In genomic region chr1:173302890-173303829, GRCh38 we compare ENCODE assay signal across 1 cellular context.
TF ChIP-seq lines count a peak whose summit lies in the region.

No MANE protein-coding gene starts in this region.

TF ChIP-seq in K562, 482 proteins besides CTCF, POLR2A, EP300 and RAD21 (continued from another document and continues in another):
- no peak for TF ChIP-seq UBTF (IDR thresholded peaks at IDR 0.05; ENCODE audit: borderline replicate concordance in 1 of 2, low read depth in 2 of 2, low read length in 2 of 2)
- TF ChIP-seq GABPA (tag; conservative IDR thresholded peaks at IDR 0.05; ENCODE audit: low read depth), result no peak
- TF ChIP-seq STAG1 (CRISPR knock-in tag; IDR thresholded peaks at IDR 0.05; ENCODE audit: borderline replicate concordance), result no peak
- no peak for TF ChIP-seq CHD7 (IDR thresholded peaks at IDR 0.05; ENCODE audit: low read depth, low read length)
- no peak for TF ChIP-seq XRCC4 (IDR thresholded peaks at IDR 0.05; ENCODE audit: extremely low read depth, insufficient read depth, insufficient read length)
- TF ChIP-seq SIN3A (IDR thresholded peaks at IDR 0.05; ENCODE audit: borderline replicate concordance in 2 of 2, control insufficient read depth in 1 of 2, low read depth in 2 of 2, low read length in 2 of 2), result no peak
- TF ChIP-seq SLC30A9 (CRISPR knock-in tag; IDR thresholded peaks at IDR 0.05), result no peak
- TF ChIP-seq ZNF707 (CRISPR knock-in tag; conservative IDR thresholded peaks at IDR 0.05), result no peak
- no peak for TF ChIP-seq ZBED1 (IDR thresholded peaks at IDR 0.05)
- TF ChIP-seq SUPT5H (IDR thresholded peaks at IDR 0.05), result no peak
- TF ChIP-seq NFIX (CRISPR knock-in tag; IDR thresholded peaks at IDR 0.05; ENCODE audit: low read depth), result no peak
- no peak for TF ChIP-seq ZNF282 (CRISPR knock-in tag; IDR thresholded peaks at IDR 0.05)
- no peak for TF ChIP-seq BRF1 (IDR thresholded peaks at IDR 0.05; ENCODE audit: borderline replicate concordance, extremely low read depth, insufficient read length)
- TF ChIP-seq KLF16 (IDR thresholded peaks at IDR 0.05), result 0 out of 2 replicates have a peak, but pooled peaks have one; percentile 47
- TF ChIP-seq ZNF23 (CRISPR knock-in tag; IDR thresholded peaks at IDR 0.05), result no peak
- TF ChIP-seq FOXP4 (CRISPR knock-in tag; IDR thresholded peaks at IDR 0.05; ENCODE audit: borderline replicate concordance), result no peak
- no peak for TF ChIP-seq CHD4 (IDR thresholded peaks at IDR 0.05; ENCODE audit: insufficient read depth, insufficient replicate concordance, low read depth, low read length, poor library complexity, severe bottlenecking)
- TF ChIP-seq RBM25 (IDR thresholded peaks at IDR 0.05; ENCODE audit: low read depth, low read length, severe bottlenecking), result no peak
- no peak for TF ChIP-seq ZBTB8A (IDR thresholded peaks at IDR 0.05; ENCODE audit: partially characterized antibody)
- peak; percentile 56 to 65 for TF ChIP-seq AFF1 (IDR thresholded peaks at IDR 0.05; ENCODE audit: low read depth in 1 of 2, partially characterized antibody in 2 of 2)
- TF ChIP-seq TEAD4 (IDR thresholded peaks at IDR 0.05; ENCODE audit: low read length), result no peak; the same call in none of the 2 replicates
- TF ChIP-seq TEAD4 (CRISPR knock-in tag; IDR thresholded peaks at IDR 0.05; ENCODE audit: borderline replicate concordance), result no peak
- no peak for TF ChIP-seq HMG20B (CRISPR knock-in tag; IDR thresholded peaks at IDR 0.05)
- no peak for TF ChIP-seq IFI16 (CRISPR knock-in tag; IDR thresholded peaks at IDR 0.05)
- no peak for TF ChIP-seq MIER1 (IDR thresholded peaks at IDR 0.05; ENCODE audit: low read depth)
- TF ChIP-seq FOXP1 (CRISPR knock-in tag; IDR thresholded peaks at IDR 0.05), result no peak
- no peak for TF ChIP-seq RBM39 (optimal IDR thresholded peaks at IDR 0.05; ENCODE audit: low read depth, low read length)
- TF ChIP-seq SETDB1 (IDR thresholded peaks at IDR 0.05; ENCODE audit: low read length), result no peak
- peak in 1 of 2 experiments; percentile 76; a peak in 1 of 4 replicates for TF ChIP-seq ARNT (IDR thresholded peaks at IDR 0.05)
- TF ChIP-seq TBP (optimal IDR thresholded peaks at IDR 0.05; ENCODE audit: low read depth, low read length), result no peak
- TF ChIP-seq ZFP1 (CRISPR knock-in tag; IDR thresholded peaks at IDR 0.05), result no peak
- peak; percentile 15; the same call in 1 of the 2 replicates for TF ChIP-seq ZNF740 (CRISPR knock-in tag; IDR thresholded peaks at IDR 0.05)
- TF ChIP-seq ZNF740 (tag; IDR thresholded peaks at IDR 0.05), result no peak
- no peak for TF ChIP-seq CBX8 (IDR thresholded peaks at IDR 0.05; ENCODE audit: borderline replicate concordance, extremely low read depth, low read depth, low read length, poor library complexity, severe bottlenecking)
- no peak for TF ChIP-seq FOXA1 (IDR thresholded peaks at IDR 0.05; ENCODE audit: borderline replicate concordance)
- no peak for TF ChIP-seq MXD1 (CRISPR knock-in tag; IDR thresholded peaks at IDR 0.05; ENCODE audit: borderline replicate concordance, poor library complexity, severe bottlenecking)
- no peak for TF ChIP-seq KLF10 (CRISPR knock-in tag; IDR thresholded peaks at IDR 0.05)
- TF ChIP-seq SOX6 (IDR thresholded peaks at IDR 0.05), result peak; percentile 87
- TF ChIP-seq IRF2 (CRISPR knock-in tag; IDR thresholded peaks at IDR 0.05), result no peak
- TF ChIP-seq ZNF644 (tag; IDR thresholded peaks at IDR 0.05; ENCODE audit: low read depth), result no peak
- no peak for TF ChIP-seq HIVEP1 (CRISPR knock-in tag; IDR thresholded peaks at IDR 0.05)
- no peak for TF ChIP-seq E2F6 (IDR thresholded peaks at IDR 0.05; ENCODE audit: borderline replicate concordance in 1 of 2, extremely low read depth in 1 of 2, insufficient read depth in 1 of 2, insufficient read length in 1 of 2, low read depth in 1 of 2, low read length in 1 of 2, poor library complexity in 1 of 2, severe bottlenecking in 1 of 2)
- TF ChIP-seq SRSF3 (IDR thresholded peaks at IDR 0.05; ENCODE audit: insufficient read depth, low read length), result no peak
